Comparison of ENCODE assay signal across 21 cellular contexts in genomic region chr3:122003112-122003511, GRCh38. TPM values are rescaled to one million over a fixed set of nuclear protein-coding genes. Genes with fewer than 3 reads are reported as not detected.
A peak's percentile ranks its signal among the peaks of the same experiment; 100 is the strongest.
DNase-seq lines count a peak whose midpoint lies in the region; ATAC-seq, FAIRE-seq and TF ChIP-seq lines count a peak whose summit lies in the region.
"Had no signal": no experiment of that assay in that cellular context is flagged by ENCODE, and none has a peak within 500 bp of the region (broad histone marks: within the 10 kb centered on the region; RNA-seq: fewer than 3 reads in every experiment).

No MANE protein-coding gene starts in this region.

- H3K27ac Mint-ChIP-seq in astrocyte (ENCODE audit: unreplicated experiment): peak overlapping the region; percentile 22
- H3K27ac Mint-ChIP-seq in activated CD8-positive, alpha-beta T cell treated with anti-CD3 and anti-CD28 coated beads, Interleukin-2, amount 10 ng/mL, durations not matched to agents 7 days and 5 days: no peak overlapping the region
- H3K27ac Mint-ChIP-seq: CD8-positive, alpha-beta memory T cell had no signal

- no peak for ATAC-seq in HG03432 (IDR thresholded peaks at IDR 0.05; ENCODE audit: unreplicated experiment)
- ATAC-seq in activated CD8-positive, alpha-beta T cell treated with anti-CD3 and anti-CD28 coated beads, Interleukin-2, amount 10 ng/mL, durations not matched to agents 7 days and 5 days: no peak
- ATAC-seq: left ventricle myocardium superior, Panc1 had no signal

- no peaks in the 10 kb centered on the region for H3K9me3 ChIP-seq in astrocyte (ENCODE audit: insufficient read depth, low read depth, low read length)
- no peaks in the 10 kb centered on the region for H3K9me3 ChIP-seq in spleen
- H3K9me3 ChIP-seq: sigmoid colon had no signal

- TF ChIP-seq POLR2A in spleen (IDR thresholded peaks at IDR 0.05): no peak

- no peaks in the 10 kb centered on the region for H3K36me3 Mint-ChIP-seq in astrocyte (ENCODE audit: low read depth, unreplicated experiment)
- H3K36me3 Mint-ChIP-seq in activated CD8-positive, alpha-beta T cell treated with anti-CD3 and anti-CD28 coated beads, Interleukin-2, amount 10 ng/mL, durations not matched to agents 7 days and 5 days (ENCODE audit: low read depth): no peaks in the 10 kb centered on the region

- CTCF ChIA-PET in activated CD8-positive, alpha-beta T cell treated with anti-CD3 and anti-CD28 coated beads, Interleukin-2, amount 10 ng/mL, durations not matched to agents 7 days and 5 days (lab: Charles Lee): no interaction called here

- H3K4me1 Mint-ChIP-seq in astrocyte (ENCODE audit: low read depth, unreplicated experiment): peaks cover 44% of the 10 kb centered on the region
- H3K4me1 Mint-ChIP-seq in activated CD8-positive, alpha-beta T cell treated with anti-CD3 and anti-CD28 coated beads, Interleukin-2, amount 10 ng/mL, durations not matched to agents 7 days and 5 days (ENCODE audit: low read depth): peaks cover 2% of the 10 kb centered on the region

- H3K9me3 Mint-ChIP-seq in astrocyte (ENCODE audit: unreplicated experiment): no peaks in the 10 kb centered on the region
- no peaks in the 10 kb centered on the region for H3K9me3 Mint-ChIP-seq in activated CD8-positive, alpha-beta T cell treated with anti-CD3 and anti-CD28 coated beads, Interleukin-2, amount 10 ng/mL, durations not matched to agents 7 days and 5 days (ENCODE audit: insufficient read depth)
- H3K9me3 Mint-ChIP-seq: CD8-positive, alpha-beta memory T cell had no signal

- no peak for FAIRE-seq in astrocyte (lab: Jason Lieb, UNC)
- FAIRE-seq: H1 had no signal

- no peaks in the 10 kb centered on the region for H3K27me3 Mint-ChIP-seq in astrocyte (ENCODE audit: low read depth, unreplicated experiment)
- peaks cover 14% of the 10 kb centered on the region for H3K27me3 Mint-ChIP-seq in activated CD8-positive, alpha-beta T cell treated with anti-CD3 and anti-CD28 coated beads, Interleukin-2, amount 10 ng/mL, durations not matched to agents 7 days and 5 days (ENCODE audit: low read depth)

- H2AFZ ChIP-seq in astrocyte (ENCODE audit: low read depth, low read length): no peak overlapping the region

- DNase-seq in NOMO-1 treated with DMSO at 0.1 percent for 48 hours (lab: John Stamatoyannopoulos, UW; ENCODE audit: unreplicated experiment) (peak; percentile 69), NOMO-1 treated with dmso at 0.1 percent for 144 hours (lab: John Stamatoyannopoulos, UW; ENCODE audit: unreplicated experiment) (no peak), NAMALWA (ENCODE audit: low spot score) (peak; percentile 75), astrocyte (ENCODE audit: low read depth) (no peak), spleen (no peak), NCI-H2227 (lab: John Stamatoyannopoulos, UW; ENCODE audit: unreplicated experiment) (no peak)
- no peak for DNase-seq in activated CD8-positive, alpha-beta T cell treated with anti-CD3 and anti-CD28 coated beads, Interleukin-2, amount 10 ng/mL, durations not matched to agents 7 days and 5 days
- DNase-seq: 8988T; activated CD4-positive, alpha-beta T cell treated with anti-CD3 and anti-CD28 coated beads for 48 hours; aorta; CD8-positive, alpha-beta memory T cell; EL; hypothalamus; left ventricle myocardium superior; NCI-H226; sigmoid colon; T-helper 1 cell had no signal

- 12 to 25% (median 17%) methylated on average over 6 of the region's 6 CpGs for WGBS in spleen, 5 donors

- H3K4me3 ChIP-seq in astrocyte (ENCODE audit: insufficient read depth, low read depth, low read length) (no peak overlapping the region), spleen (peak overlapping the region in 4 of 8 donors; percentile 16 to 56 (median 18))
- H3K4me3 ChIP-seq: sigmoid colon had no signal

- H3K27me3 ChIP-seq in astrocyte (ENCODE audit: insufficient read depth, low read length) (peaks cover 2% of the 10 kb centered on the region), spleen (replicated peaks in 1 of 7) (no peaks in the 10 kb centered on the region)
- H3K27me3 ChIP-seq: sigmoid colon had no signal

- no peak overlapping the region for H3K27ac ChIP-seq in astrocyte (ENCODE audit: low read depth, low read length)
- H3K27ac ChIP-seq in spleen: peak overlapping the region in 5 of 8 donors; percentile 63 to 76 (median 70)
- H3K27ac ChIP-seq: sigmoid colon had no signal

- no peaks in the 10 kb centered on the region for H3K36me3 ChIP-seq in astrocyte (ENCODE audit: insufficient read depth, low read length)
- H3K36me3 ChIP-seq in spleen: no peaks in the 10 kb centered on the region
- H3K36me3 ChIP-seq: sigmoid colon had no signal

- H3K4me2 ChIP-seq in astrocyte (ENCODE audit: low read length): peak overlapping the region; percentile 25

- no peaks in the 10 kb centered on the region for H4K20me1 ChIP-seq in astrocyte (ENCODE audit: insufficient read depth, low read length)

- POLR2A ChIA-PET in activated CD8-positive, alpha-beta T cell treated with anti-CD3 and anti-CD28 coated beads, Interleukin-2, amount 10 ng/mL, durations not matched to agents 7 days and 5 days (lab: Charles Lee): no interaction called here

- TF ChIP-seq CTCF in astrocyte (IDR thresholded peaks at IDR 0.05; ENCODE audit: insufficient read depth, low read depth, low read length) (no peak), spleen (IDR thresholded peaks at IDR 0.05 in 8 of 11, conservative IDR thresholded peaks at IDR 0.05 in 3 of 11) (no peak)

- no peak overlapping the region for H3K4me3 Mint-ChIP-seq in astrocyte (ENCODE audit: unreplicated experiment)
- H3K4me3 Mint-ChIP-seq in activated CD8-positive, alpha-beta T cell treated with anti-CD3 and anti-CD28 coated beads, Interleukin-2, amount 10 ng/mL, durations not matched to agents 7 days and 5 days: no peak overlapping the region
- H3K4me3 Mint-ChIP-seq: CD8-positive, alpha-beta memory T cell had no signal

- no peak overlapping the region for H3K9ac ChIP-seq in astrocyte (ENCODE audit: low read length)

- intact Hi-C loops in spleen (cut with DNase I; ENCODE audit: low total_unique reads): no loop called here

- no peaks in the 10 kb centered on the region for H3K79me2 ChIP-seq in astrocyte (ENCODE audit: insufficient read depth, low read length)

- H3K4me1 ChIP-seq in astrocyte (ENCODE audit: insufficient read depth, low read length): peaks cover 16% of the 10 kb centered on the region
- peaks cover 7 to 49% (median 43%) of the 10 kb centered on the region in 6 donors for H3K4me1 ChIP-seq in spleen
- H3K4me1 ChIP-seq: sigmoid colon had no signal

RNA-seq across cellular contexts. Expression of gene ILDR1, which starts 18.9 kb away (rescaled TPM):
- total RNA-seq in astrocyte: not detected in 2 replicates
- total RNA-seq in spleen: 1 to 10 TPM in 5 of 7 donors, under 1 TPM in 2; 0.60 to 3.1 (median 1.2) TPM
- polyA plus RNA-seq in spleen: under 1 TPM; 0.26 to 0.86 (median 0.56) TPM
- under 1 TPM in 1 of 2 experiments, not detected in 1; 0.16 TPM for total RNA-seq in activated CD8-positive, alpha-beta T cell treated with anti-CD3 and anti-CD28 coated beads, Interleukin-2, amount 10 ng/mL, durations not matched to agents 7 days and 5 days
- total RNA-seq: aorta; CD8-positive, alpha-beta memory T cell; dermis microvascular lymphatic vessel endothelial cell; sigmoid colon had no signal
- polyA plus RNA-seq: CD8-positive, alpha-beta memory T cell had no signal

RNA-seq across cellular contexts. Expression of gene CD86, which starts 52.0 kb away (rescaled TPM):
- total RNA-seq in astrocyte: not detected in 2 replicates
- 10 to 100 TPM; 19.5 to 41.8 (median 30.6) TPM for total RNA-seq in spleen
- 10 to 100 TPM in 2 of 3 donors, 1 to 10 TPM in 1; 9.8 to 13.7 (median 10.4) TPM for polyA plus RNA-seq in spleen
- total RNA-seq in activated CD8-positive, alpha-beta T cell treated with anti-CD3 and anti-CD28 coated beads, Interleukin-2, amount 10 ng/mL, durations not matched to agents 7 days and 5 days: 1 to 10 TPM in 1 of 2 experiments, under 1 TPM in 1; 0.95 to 1.5 TPM
- total RNA-seq: dermis microvascular lymphatic vessel endothelial cell had no signal
- polyA plus RNA-seq: CD8-positive, alpha-beta memory T cell had no signal

Comparison
In these comparisons a context has a peak if more than half of its experiments do, and no peak if none do; other contexts are left out.
1. DNase-seq: peak in NOMO-1 treated with DMSO at 0.1 percent for 48 hours (single experiment) and NAMALWA (single experiment); none in NOMO-1 treated with dmso at 0.1 percent for 144 hours (single experiment), astrocyte (single experiment), spleen (single experiment), activated CD8-positive, alpha-beta T cell treated with anti-CD3 and anti-CD28 coated beads, Interleukin-2, amount 10 ng/mL, durations not matched to agents 7 days and 5 days (single experiment) and NCI-H2227 (single experiment).
2. RNA of gene CD86, which starts 52.0 kb away (total RNA-seq): 19.5 to 41.8 TPM in spleen; 0.95 to 1.5 TPM in activated CD8-positive, alpha-beta T cell treated with anti-CD3 and anti-CD28 coated beads, Interleukin-2, amount 10 ng/mL, durations not matched to agents 7 days and 5 days and not detected in astrocyte; every median in the first group is over 4 times any median in the second.